Comparison of ENCODE assay signal across 17 cellular contexts in genomic region chr5:174644918-174645317, GRCh38.
DNase-seq lines count a peak whose midpoint lies in the region; ATAC-seq, FAIRE-seq and TF ChIP-seq lines count a peak whose summit lies in the region.
"Had no signal": no experiment of that assay in that cellular context is flagged by ENCODE, and none has a peak within 500 bp of the region (broad histone marks: within the 10 kb centered on the region; RNA-seq: fewer than 3 reads in every experiment).

No MANE protein-coding gene starts in this region.

- H3K4me1 ChIP-seq in HEK293 (ENCODE audit: control insufficient read depth, insufficient read depth, low read length): no peaks in the 10 kb centered on the region

- no peak overlapping the region for H3K27ac ChIP-seq in HEK293 (ENCODE audit: extremely low read depth, low read depth, low read length)
- H3K27ac ChIP-seq: GM23248 had no signal

- H3K9me3 Mint-ChIP-seq in chondrocyte (ENCODE audit: low read depth) (peaks cover 15% of the 10 kb centered on the region), osteocyte (ENCODE audit: unreplicated experiment) (peaks cover 20% of the 10 kb centered on the region)

- H3K27ac Mint-ChIP-seq in chondrocyte (ENCODE audit: unreplicated experiment) (peak overlapping the region; percentile 81), osteocyte (ENCODE audit: unreplicated experiment) (peak overlapping the region; percentile 85)
- H3K27ac Mint-ChIP-seq: CD4-positive, alpha-beta memory T cell had no signal

- TF ChIP-seq CTCF in HEK293 (tag by site-specific recombination; IDR thresholded peaks at IDR 0.05) (no peak), chondrocyte (IDR thresholded peaks at IDR 0.05) (no peak), osteocyte (IDR thresholded peaks at IDR 0.05) (no peak)

- H3K27me3 Mint-ChIP-seq in chondrocyte (ENCODE audit: low read depth) (no peaks in the 10 kb centered on the region), osteocyte (ENCODE audit: unreplicated experiment) (no peaks in the 10 kb centered on the region)

- H3K9me3 ChIP-seq in HEK293 (ENCODE audit: control insufficient read depth, insufficient read depth, low read depth, low read length): no peaks in the 10 kb centered on the region

- ATAC-seq in HG03342 (IDR thresholded peaks at IDR 0.05; ENCODE audit: unreplicated experiment) (no peak), GM18907 (IDR thresholded peaks at IDR 0.05; ENCODE audit: unreplicated experiment) (no peak)

- H3K4me3 Mint-ChIP-seq in chondrocyte (ENCODE audit: unreplicated experiment) (no peak overlapping the region), osteocyte (ENCODE audit: unreplicated experiment) (no peak overlapping the region)
- H3K4me3 Mint-ChIP-seq: CD4-positive, alpha-beta memory T cell had no signal

- no peak overlapping the region for H3K4me3 ChIP-seq in HEK293 (ENCODE audit: low read depth, low read length)
- H3K4me3 ChIP-seq: GM23248 had no signal

- CTCF ChIA-PET in HEK293 (lab: Yijun Ruan, JAX): no interaction called here

- no peaks in the 10 kb centered on the region for H3K36me3 ChIP-seq in HEK293 (ENCODE audit: control insufficient read depth in 2 of 2, insufficient read depth in 1 of 2, low read length in 2 of 2)

- no peaks in the 10 kb centered on the region for H3K36me3 Mint-ChIP-seq in chondrocyte (ENCODE audit: low read depth)
- H3K36me3 Mint-ChIP-seq in osteocyte (ENCODE audit: unreplicated experiment): no peaks in the 10 kb centered on the region
- H3K36me3 Mint-ChIP-seq: CD4-positive, alpha-beta memory T cell had no signal

- H3K4me1 Mint-ChIP-seq in chondrocyte (ENCODE audit: low read depth): peaks cover 37% of the 10 kb centered on the region
- H3K4me1 Mint-ChIP-seq in osteocyte (ENCODE audit: unreplicated experiment): peaks cover 39% of the 10 kb centered on the region
- H3K4me1 Mint-ChIP-seq: CD4-positive, alpha-beta memory T cell had no signal

- DNase-seq in chondrocyte (ENCODE audit: low spot score) (no peak), osteocyte (ENCODE audit: extremely low spot score, unreplicated experiment) (no peak), GM19239 (ENCODE audit: insufficient read length, low spot score) (no peak)
- DNase-seq: C1 segment of cervical spinal cord; CD4-positive, alpha-beta memory T cell; COR-L47; DMS79; GF-D8; GM23248; H7; HCEC 1CT had no signal

- FAIRE-seq in GM19239 (lab: Jason Lieb, UNC): no peak
- FAIRE-seq: GM12891, GM18507, H1 had no signal

- POLR2A ChIA-PET in HEK293 (lab: Yijun Ruan, JAX): interaction anchor here (0.7 kb wide), 1 partner anchor 63 kb away, joined by 4 read pairs; no protein-coding TSS in a partner anchor

TF ChIP-seq in HEK293, 187 proteins besides CTCF, POLR2A, EP300 and RAD21:
- TF ChIP-seq ZNF211 (tag by site-specific recombination; IDR thresholded peaks at IDR 0.05; ENCODE audit: low read depth) (no peak), ZNF530 (tag by site-specific recombination; IDR thresholded peaks at IDR 0.05; ENCODE audit: low read depth) (no peak), FEZF1 (tag by site-specific recombination; IDR thresholded peaks at IDR 0.05) (peak; percentile 40; the same call in 1 of the 2 replicates), HOXA7 (CRISPR knock-in tag; IDR thresholded peaks at IDR 0.05; ENCODE audit: borderline replicate concordance) (no peak), ELK4 (IDR thresholded peaks at IDR 0.05; ENCODE audit: borderline replicate concordance, low read depth, low read length) (no peak), ZNF239 (tag by site-specific recombination; IDR thresholded peaks at IDR 0.05) (no peak), BCL6B (tag by site-specific recombination; IDR thresholded peaks at IDR 0.05) (no peak), ZNF558 (tag by site-specific recombination; IDR thresholded peaks at IDR 0.05) (no peak), MYNN (tag by site-specific recombination; IDR thresholded peaks at IDR 0.05; ENCODE audit: borderline replicate concordance) (no peak), ZBTB6 (tag by site-specific recombination; IDR thresholded peaks at IDR 0.05) (no peak), SP3 (tag by site-specific recombination; IDR thresholded peaks at IDR 0.05) (no peak), PRDM6 (tag by site-specific recombination; IDR thresholded peaks at IDR 0.05) (peak; percentile 75), ZBTB44 (tag by site-specific recombination; IDR thresholded peaks at IDR 0.05) (no peak), ZEB2 (tag by site-specific recombination; IDR thresholded peaks at IDR 0.05) (no peak), ZNF24 (tag by site-specific recombination; IDR thresholded peaks at IDR 0.05) (no peak)
